Comparison of ENCODE assay signal across 36 cellular contexts in genomic region chr15:75100679-75101078, GRCh38.
"Had no signal": no experiment of that assay in that cellular context is flagged by ENCODE, and none has a peak within 500 bp of the region (broad histone marks: within the 10 kb centered on the region; RNA-seq: fewer than 3 reads in every experiment).

No MANE protein-coding gene starts in this region.

- H3K9me3 ChIP-seq: MG63 had no signal

- H3K27me3 ChIP-seq: MG63 had no signal

- H3K4me3 ChIP-seq: MG63 had no signal

- DNase-seq: MG63, MM.1S, MV-4-11, NCI-H1048, NCI-H1092, NCI-H1092 treated with DMSO at 0.1 percent for 48 hours, NCI-H1105, NCI-H1105 treated with DMSO at 0.1 percent for 48 hours, NCI-H1417, NCI-H1417 treated with DMSO at 0.1 percent for 48 hours, NCI-H1436, NCI-H1436 treated with DMSO at 0.1 percent for 48 hours, NCI-H146, NCI-H1694, NCI-H1694 treated with DMSO at 0.1 percent for 48 hours, NCI-H187, NCI-H187 treated with DMSO at 0.1 percent for 48 hours, NCI-H1930, NCI-H2029, NCI-H2029 treated with DMSO at 0.1 percent for 48 hours, NCI-H2081, NCI-H2081 treated with DMSO at 0.1 percent for 48 hours, NCI-H2107, NCI-H2171, NCI-H2171 treated with DMSO at 0.1 percent for 48 hours, NCI-H2227 treated with DMSO at 0.1 percent for 48 hours, NCI-H226, NCI-H345, NCI-H446, NCI-H446 treated with DMSO at 0.1 percent for 48 hours, NCI-H510A treated with DMSO at 0.1 percent for 48 hours, NCI-H524, NCI-H524 treated with DMSO at 0.1 percent for 48 hours, NCI-H526, NCI-H526 treated with DMSO at 0.1 percent for 48 hours, NCI-H69 had no signal

- H3K36me3 ChIP-seq: MG63 had no signal
